1 cellular context compared by ENCODE assay signal in the genomic region with DNA sequence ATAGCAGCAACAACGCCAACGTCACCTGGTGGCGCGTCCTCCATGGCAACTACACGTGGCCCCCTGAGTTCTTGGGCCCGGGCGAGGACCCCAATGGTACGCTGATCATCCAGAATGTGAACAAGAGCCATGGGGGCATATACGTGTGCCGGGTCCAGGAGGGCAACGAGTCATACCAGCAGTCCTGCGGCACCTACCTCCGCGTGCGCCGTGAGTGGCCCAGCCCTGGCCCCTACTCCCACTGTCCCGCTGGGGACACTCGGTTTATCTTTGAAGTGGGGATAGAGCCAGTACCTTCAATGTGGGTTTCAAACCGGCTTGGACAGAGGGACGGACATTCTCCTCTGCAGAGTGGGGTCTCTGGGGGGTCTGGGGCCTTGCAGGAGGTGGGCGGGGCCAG.
TF ChIP-seq lines count a peak whose summit lies in the region.

No MANE protein-coding gene starts in this region.

TF ChIP-seq in H1, 55 proteins besides CTCF, POLR2A, EP300 and RAD21:
- no peak for TF ChIP-seq TBP (IDR thresholded peaks at IDR 0.05; ENCODE audit: low read depth, low read length)
- TF ChIP-seq, protein P1, sequence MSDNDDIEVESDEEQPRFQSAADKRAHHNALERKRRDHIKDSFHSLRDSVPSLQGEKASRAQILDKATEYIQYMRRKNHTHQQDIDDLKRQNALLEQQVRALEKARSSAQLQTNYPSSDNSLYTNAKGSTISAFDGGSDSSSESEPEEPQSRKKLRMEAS (IDR thresholded peaks at IDR 0.05) = no peak
TF ChIP-seq in H1: peak in this region for 0.
